8 cellular contexts compared by ENCODE assay signal in genomic region chr3:100335137-100335833, GRCh38. TPM values are rescaled to one million over a fixed set of nuclear protein-coding genes. Genes with fewer than 3 reads are reported as not detected.
DNase-seq lines count a peak whose midpoint lies in the region; ATAC-seq and TF ChIP-seq lines count a peak whose summit lies in the region.

No MANE protein-coding gene starts in this region.

- no peaks in the 10 kb centered on the region for H3K9me3 ChIP-seq in RWPE2 (ENCODE audit: severe bottlenecking)
- H3K9me3 ChIP-seq in left lung, result no peaks in the 10 kb centered on the region

- H3K9me3 Mint-ChIP-seq in central memory CD8-positive, alpha-beta T cell, result no peaks in the 10 kb centered on the region
- no peaks in the 10 kb centered on the region for H3K9me3 Mint-ChIP-seq in stimulated activated memory B cell treated with anti-CD40 and anti-IgM and Interleukin-4, amounts not matched to agents 10 μg/mL and 1 μg/mL and 100 μg/mL, for 72 hours

- H3K4me1 ChIP-seq in RWPE2 (ENCODE audit: insufficient read depth, poor library complexity, severe bottlenecking), result no peaks in the 10 kb centered on the region
- peaks cover 0 to 20% of the 10 kb centered on the region in 2 donors for H3K4me1 ChIP-seq in left lung

- H3K4me1 Mint-ChIP-seq in central memory CD8-positive, alpha-beta T cell, result peaks cover 19% of the 10 kb centered on the region
- peaks cover 25% of the 10 kb centered on the region for H3K4me1 Mint-ChIP-seq in stimulated activated memory B cell treated with anti-CD40 and anti-IgM and Interleukin-4, amounts not matched to agents 10 μg/mL and 1 μg/mL and 100 μg/mL, for 72 hours

- peak overlapping the region; percentile 92 for H3K27ac Mint-ChIP-seq in central memory CD8-positive, alpha-beta T cell (ENCODE audit: low read depth)
- H3K27ac Mint-ChIP-seq in stimulated activated memory B cell treated with anti-CD40 and anti-IgM and Interleukin-4, amounts not matched to agents 10 μg/mL and 1 μg/mL and 100 μg/mL, for 72 hours, result peak overlapping the region; percentile 99

- H3K27ac ChIP-seq in C4-2B, result peak overlapping the region; percentile 89
- peak overlapping the region; percentile 23 for H3K27ac ChIP-seq in RWPE2 (ENCODE audit: poor library complexity, severe bottlenecking)
- peak overlapping the region; percentile 66 to 80 for H3K27ac ChIP-seq in left lung

- peak overlapping the region; percentile 89 for H3K4me3 Mint-ChIP-seq in central memory CD8-positive, alpha-beta T cell
- peak overlapping the region; percentile 99 for H3K4me3 Mint-ChIP-seq in stimulated activated memory B cell treated with anti-CD40 and anti-IgM and Interleukin-4, amounts not matched to agents 10 μg/mL and 1 μg/mL and 100 μg/mL, for 72 hours

- H3K27me3 Mint-ChIP-seq in central memory CD8-positive, alpha-beta T cell, result no peaks in the 10 kb centered on the region
- no peaks in the 10 kb centered on the region for H3K27me3 Mint-ChIP-seq in stimulated activated memory B cell treated with anti-CD40 and anti-IgM and Interleukin-4, amounts not matched to agents 10 μg/mL and 1 μg/mL and 100 μg/mL, for 72 hours

- ATAC-seq in GM18867 (IDR thresholded peaks at IDR 0.05; ENCODE audit: unreplicated experiment) (peak; percentile 50), HG03354 (IDR thresholded peaks at IDR 0.05; ENCODE audit: poor library complexity, severe bottlenecking, unreplicated experiment) (peak; percentile 43), RWPE2 (ENCODE audit: low read depth) (no peak), left lung (peak; percentile 40)
- no peak for ATAC-seq in central memory CD8-positive, alpha-beta T cell (replicated peaks; ENCODE audit: extremely low read depth, poor library complexity, severe bottlenecking)
- peak; percentile 78 for ATAC-seq in stimulated activated memory B cell treated with anti-CD40 and anti-IgM and Interleukin-4, amounts not matched to agents 10 μg/mL and 1 μg/mL and 100 μg/mL, for 72 hours

- peaks cover 5% of the 10 kb centered on the region for H3K36me3 Mint-ChIP-seq in central memory CD8-positive, alpha-beta T cell (ENCODE audit: insufficient read depth)
- peaks cover 11% of the 10 kb centered on the region for H3K36me3 Mint-ChIP-seq in stimulated activated memory B cell treated with anti-CD40 and anti-IgM and Interleukin-4, amounts not matched to agents 10 μg/mL and 1 μg/mL and 100 μg/mL, for 72 hours

- H3K27me3 ChIP-seq in RWPE2 (ENCODE audit: insufficient read depth, poor library complexity, severe bottlenecking), result no peaks in the 10 kb centered on the region
- H3K27me3 ChIP-seq in left lung, result no peaks in the 10 kb centered on the region

- no peak; the same call in 1 of the 2 replicates for TF ChIP-seq CTCF in C4-2B (conservative IDR thresholded peaks at IDR 0.05)
- TF ChIP-seq CTCF in RWPE2 (IDR thresholded peaks at IDR 0.05; ENCODE audit: poor library complexity, severe bottlenecking), result no peak
- TF ChIP-seq CTCF in left lung (IDR thresholded peaks at IDR 0.05), result no peak

- intact Hi-C loops in left lung (cut with DNase I), result no loop called here

- H3K4me3 ChIP-seq in RWPE2 (ENCODE audit: severe bottlenecking) (peak overlapping the region; percentile 64), left lung (peak overlapping the region; percentile 48 to 66)

- H3K36me3 ChIP-seq in RWPE2 (ENCODE audit: low read depth) (peaks cover 15% of the 10 kb centered on the region), left lung (peaks cover 0 to 13% of the 10 kb centered on the region in 2 donors)

- DNase-seq in RWPE2 (ENCODE audit: low spot score), result no peak
- no peak for DNase-seq in central memory CD8-positive, alpha-beta T cell (ENCODE audit: low spot score in 2 of 2)
- peak in 1 of 2 donors; percentile 51 for DNase-seq in left lung
- DNase-seq in NCI-H1436 (lab: John Stamatoyannopoulos, UW), result no peak

RNA-seq across cellular contexts. Expression of gene NIT2, which starts 0.7 kb away (rescaled TPM):
- 10 to 100 TPM; 30.8 to 40.8 TPM for total RNA-seq in left lung

Comparison
In these comparisons a context has a peak if more than half of its experiments do, and no peak if none do; other contexts are left out.
1. H3K27ac ChIP-seq: peak in every context shown above with its lines; median percentile 89 in C4-2B; 73 in left lung; 23 in RWPE2.
2. ATAC-seq: peak in GM18867 (single experiment), HG03354 (single experiment), left lung (single experiment) and stimulated activated memory B cell treated with anti-CD40 and anti-IgM and Interleukin-4, amounts not matched to agents 10 μg/mL and 1 μg/mL and 100 μg/mL, for 72 hours (single experiment); none in RWPE2 (single experiment) and central memory CD8-positive, alpha-beta T cell (single experiment).